Comparison of ENCODE assay signal across 8 cellular contexts in the genomic region with DNA sequence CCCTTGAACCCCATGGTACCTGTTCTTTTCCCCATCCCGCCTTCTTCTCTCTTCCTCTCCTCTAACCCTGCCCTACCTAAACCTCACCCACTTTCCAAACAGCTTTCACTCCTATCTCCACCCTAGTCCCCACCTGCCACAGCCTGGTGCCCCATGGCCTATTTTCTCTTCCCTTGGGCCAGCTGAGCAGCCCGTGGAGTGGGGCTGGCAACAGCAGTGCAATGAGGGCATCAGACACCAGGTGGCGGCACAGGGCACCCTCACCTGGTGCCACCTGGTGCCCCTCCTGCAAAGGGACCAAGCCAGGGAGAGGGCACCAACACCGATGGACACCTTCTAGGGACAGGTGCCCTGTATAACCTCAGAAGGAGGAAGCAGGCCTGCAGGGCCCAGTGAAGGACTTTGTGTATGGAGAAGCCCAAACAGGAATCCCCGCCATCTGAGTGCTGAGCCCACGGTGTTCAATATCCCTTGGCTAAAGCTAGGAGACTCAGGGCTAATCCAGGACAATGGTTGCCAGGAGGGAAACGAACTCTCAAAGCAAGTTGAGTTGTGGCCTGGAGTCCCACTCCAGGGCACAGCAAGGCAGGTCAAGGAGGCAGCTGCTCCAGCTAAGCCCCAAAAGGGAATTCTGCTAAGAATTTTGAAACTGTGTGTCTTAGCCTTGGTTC. TPM values are rescaled to one million over a fixed set of nuclear protein-coding genes. Genes with fewer than 3 reads are reported as not detected.
DNase-seq lines count a peak whose midpoint lies in the region; FAIRE-seq and TF ChIP-seq lines count a peak whose summit lies in the region.

No MANE protein-coding gene starts in this region.

- H3K4ac ChIP-seq in neuronal stem cell (ENCODE audit: low read length), result no peak overlapping the region

- WGBS in neuronal stem cell (ENCODE audit: extremely low coverage in 2 of 2, insufficient read length in 2 of 2, insufficient replicate concordance in 1 of 2), 2 donors, result no CpG with 5 or more reads among the region's 7 CpGs

- no peak overlapping the region for H3K27ac ChIP-seq in neuronal stem cell (replicated peaks; ENCODE audit: low read length)

- peaks cover 15% of the 10 kb centered on the region in 2 donors for H3K4me1 ChIP-seq in neuronal stem cell (ENCODE audit: control insufficient read depth in 2 of 2, insufficient read depth in 1 of 2, low read depth in 1 of 2, low read length in 2 of 2)

- no peak overlapping the region for H2BK120ac ChIP-seq in neuronal stem cell (ENCODE audit: low read depth, low read length)

- peak; percentile 78 for FAIRE-seq in urothelium cell line (lab: Jason Lieb, UNC)

- no peak overlapping the region for H2AFZ ChIP-seq in neuronal stem cell (ENCODE audit: low read length)

- H4K91ac ChIP-seq in neuronal stem cell (ENCODE audit: low read depth, low read length, poor library complexity), result no peak overlapping the region

- H2BK5ac ChIP-seq in neuronal stem cell (ENCODE audit: low read length), result no peak overlapping the region

- H3K36me3 ChIP-seq in GM06990 (ENCODE audit: control insufficient read depth, insufficient read depth, low read length) (no peaks in the 10 kb centered on the region), neuronal stem cell (replicated peaks in 1 of 2; ENCODE audit: control insufficient read depth in 2 of 2, insufficient read depth in 2 of 2, low read length in 2 of 2) (no peaks in the 10 kb centered on the region)

- H3K9ac ChIP-seq in neuronal stem cell (ENCODE audit: low read depth, low read length, poor library complexity), result no peak overlapping the region

- H3K79me1 ChIP-seq in neuronal stem cell (ENCODE audit: low read depth, low read length), result no peaks in the 10 kb centered on the region

- H3K23ac ChIP-seq in neuronal stem cell (ENCODE audit: low read depth, low read length, poor library complexity), result no peak overlapping the region

- no peak overlapping the region for H3K4me2 ChIP-seq in neuronal stem cell (ENCODE audit: insufficient read depth, low read length, poor library complexity, severe bottlenecking)

- no peak overlapping the region for H2BK15ac ChIP-seq in neuronal stem cell (ENCODE audit: low read length)

- H3K27me3 ChIP-seq in GM06990 (replicated peaks; ENCODE audit: control insufficient read depth, insufficient read depth, low read length), result no peaks in the 10 kb centered on the region; the same call in 1 of the 2 replicates
- H3K27me3 ChIP-seq in neuronal stem cell (ENCODE audit: control insufficient read depth in 3 of 3, insufficient read depth in 3 of 3, low read depth in 1 of 3, low read length in 3 of 3), result peaks cover 15 to 73% (median 44%) of the 10 kb centered on the region in 3 experiments

- no peak overlapping the region for H3K14ac ChIP-seq in neuronal stem cell (ENCODE audit: low read length)

- no peaks in the 10 kb centered on the region for H3K9me3 ChIP-seq in neuronal stem cell (replicated peaks in 1 of 2; ENCODE audit: control insufficient read depth in 2 of 2, insufficient read depth in 1 of 2, low read depth in 1 of 2, low read length in 2 of 2)

- no peak overlapping the region for H3K18ac ChIP-seq in neuronal stem cell (ENCODE audit: low read length)

- no peak overlapping the region for H3K4me3 ChIP-seq in GM06990 (replicated peaks; ENCODE audit: low read depth, low read length)
- no peak overlapping the region for H3K4me3 ChIP-seq in neuronal stem cell (ENCODE audit: low read length in 2 of 2)

- peak; percentile 89 for TF ChIP-seq CTCF in GM06990 (IDR thresholded peaks at IDR 0.05; ENCODE audit: insufficient read depth, low read length, poor library complexity, severe bottlenecking)

- no peak overlapping the region for H4K8ac ChIP-seq in neuronal stem cell (ENCODE audit: low read depth, low read length)

- DNase-seq in GM06990 (ENCODE audit: extremely low read depth, insufficient read length) (no peak), NCI-H2029 (lab: John Stamatoyannopoulos, UW) (peak; percentile 52), neuronal stem cell (ENCODE audit: low spot score) (no peak), urothelium cell line (ENCODE audit: low spot score) (peak; percentile 73), NOMO-1 treated with dmso at 0.1 percent for 144 hours (lab: John Stamatoyannopoulos, UW; ENCODE audit: unreplicated experiment) (no peak), dedifferentiated amniotic fluid mesenchymal stem cell (ENCODE audit: extremely low spot score) (no peak)
- DNase-seq in activated CD4-positive, alpha-beta T cell treated with anti-CD3 and anti-CD28 coated beads, Interleukin-2, amount 50 U/mL, for 24 hours (ENCODE audit: low read depth in 1 of 2, low spot score in 1 of 2), result peak; percentile 10 to 42
- DNase-seq in effector CD4-positive, alpha-beta T cell, result peak; percentile 38

- no peak overlapping the region for H2BK12ac ChIP-seq in neuronal stem cell (ENCODE audit: low read length)

- peak overlapping the region; percentile 18 for H2AK5ac ChIP-seq in neuronal stem cell (ENCODE audit: low read depth, low read length)

RNA-seq across cellular contexts. Expression of gene ABCC3, which starts 4.0 kb away (rescaled TPM):
- 0.26 TPM for polyA plus RNA-seq in neuronal stem cell (2013, experiment 1 of 2)
- 0.22 TPM for polyA plus RNA-seq in neuronal stem cell (2013, experiment 2 of 2)

Comparison
In these comparisons a context has a peak if more than half of its experiments do, and no peak if none do; other contexts are left out.
1. DNase-seq: peak in NCI-H2029 (single experiment), activated CD4-positive, alpha-beta T cell treated with anti-CD3 and anti-CD28 coated beads, Interleukin-2, amount 50 U/mL, for 24 hours (2 of 2), effector CD4-positive, alpha-beta T cell (single experiment) and urothelium cell line (single experiment); none in GM06990 (single experiment), neuronal stem cell (single experiment), NOMO-1 treated with dmso at 0.1 percent for 144 hours (single experiment) and dedifferentiated amniotic fluid mesenchymal stem cell (single experiment).